In genomic region chr15:72272213-72272996, GRCh38 we compare ENCODE assay signal across 8 cellular contexts. TPM values are rescaled to one million over a fixed set of nuclear protein-coding genes. Genes with fewer than 3 reads are reported as not detected.
DNase-seq lines count a peak whose midpoint lies in the region; ATAC-seq and TF ChIP-seq lines count a peak whose summit lies in the region.

A gene with protein sequence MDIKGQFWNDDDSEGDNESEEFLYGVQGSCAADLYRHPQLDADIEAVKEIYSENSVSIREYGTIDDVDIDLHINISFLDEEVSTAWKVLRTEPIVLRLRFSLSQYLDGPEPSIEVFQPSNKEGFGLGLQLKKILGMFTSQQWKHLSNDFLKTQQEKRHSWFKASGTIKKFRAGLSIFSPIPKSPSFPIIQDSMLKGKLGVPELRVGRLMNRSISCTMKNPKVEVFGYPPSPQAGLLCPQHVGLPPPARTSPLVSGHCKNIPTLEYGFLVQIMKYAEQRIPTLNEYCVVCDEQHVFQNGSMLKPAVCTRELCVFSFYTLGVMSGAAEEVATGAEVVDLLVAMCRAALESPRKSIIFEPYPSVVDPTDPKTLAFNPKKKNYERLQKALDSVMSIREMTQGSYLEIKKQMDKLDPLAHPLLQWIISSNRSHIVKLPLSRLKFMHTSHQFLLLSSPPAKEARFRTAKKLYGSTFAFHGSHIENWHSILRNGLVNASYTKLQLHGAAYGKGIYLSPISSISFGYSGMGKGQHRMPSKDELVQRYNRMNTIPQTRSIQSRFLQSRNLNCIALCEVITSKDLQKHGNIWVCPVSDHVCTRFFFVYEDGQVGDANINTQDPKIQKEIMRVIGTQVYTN (minus strand): TSS chr15:72272554. CDS start chr15:72267477, 5,077 bp downstream.

- peak within 1 kb of the TSS; percentile 83 to 89 (median 83) for H3K4me3 Mint-ChIP-seq in T-cell

- H3K4me3 ChIP-seq in heart right ventricle (peak within 1 kb of the TSS; percentile 77 to 95 (median 90)), upper lobe of right lung (peak within 1 kb of the TSS; percentile 91)

- H3K4me1 ChIP-seq in heart right ventricle (peaks cover 0 to 32% (median 26%) of the 10 kb centered on the region in 9 donors), upper lobe of right lung (peaks cover 29% of the 10 kb centered on the region)

- 0% methylated on average over 80 to 82 of the region's 82 CpGs for WGBS in heart right ventricle, 2 donors

- CTCF ChIA-PET in T-cell (lab: Charles Lee), result interaction anchor here in 1 of 2 donors (1.0 to 2.4 kb wide), 3 partner anchors 44 to 72 kb away, joined by 3 to 18 read pairs (median 5); no protein-coding TSS in a partner anchor

- H3K36me3 ChIP-seq in heart right ventricle, result peaks cover 0 to 30% (median 7%) of the 10 kb centered on the region in 9 donors
- H3K36me3 ChIP-seq in upper lobe of right lung, result peaks cover 12% of the 10 kb centered on the region

- peak within 1 kb of the TSS; percentile 93 to 95 for H3K27ac Mint-ChIP-seq in T-cell

- H3K27ac ChIP-seq in heart right ventricle, result peak within 1 kb of the TSS; percentile 37 to 98 (median 94)
- H3K27ac ChIP-seq in upper lobe of right lung, result peak within 1 kb of the TSS; percentile 90

- POLR2A ChIA-PET in T-cell (lab: Charles Lee), result interaction anchor here in 1 of 2 donors (0.9 kb wide), 1 partner anchor 35 kb away, joined by 4 read pairs; no protein-coding TSS in a partner anchor

- TF ChIP-seq CTCF in GM12874 (IDR thresholded peaks at IDR 0.05; ENCODE audit: insufficient read depth, low read depth, low read length) (peak; percentile 61), heart right ventricle (IDR thresholded peaks at IDR 0.05) (peak; percentile 34 to 88 (median 72)), upper lobe of right lung (IDR thresholded peaks at IDR 0.05) (peak; percentile 69)

- peak; percentile 96 for DNase-seq in NCI-H1436 (lab: John Stamatoyannopoulos, UW)
- peak; percentile 95 to 100 (median 98) for DNase-seq in T-cell
- DNase-seq in amniotic epithelial cell (ENCODE audit: low read depth), result peak; percentile 98
- DNase-seq in heart right ventricle, result peak; percentile 98 to 99
- peak; percentile 100 for DNase-seq in posterior vena cava (ENCODE audit: low spot score)
- DNase-seq in upper lobe of right lung, result peak; percentile 100

- peak; percentile 94 for ATAC-seq in HG02763 (IDR thresholded peaks at IDR 0.05; ENCODE audit: unreplicated experiment)
- peak; percentile 94 to 97 (median 96) for ATAC-seq in T-cell (replicated peaks in 1 of 4)
- ATAC-seq in heart right ventricle, result peak; percentile 99 to 100 (median 100)
- peak; percentile 99 for ATAC-seq in upper lobe of right lung

- no peaks in the 10 kb centered on the region for H3K27me3 Mint-ChIP-seq in T-cell

- H3K4me1 Mint-ChIP-seq in T-cell, result peaks cover 41 to 49% (median 43%) of the 10 kb centered on the region in 3 donors

- H3K9me3 ChIP-seq in heart right ventricle (no peaks in the 10 kb centered on the region), upper lobe of right lung (no peaks in the 10 kb centered on the region)

- H3K36me3 Mint-ChIP-seq in T-cell, result peaks cover 11% of the 10 kb centered on the region

- no peaks in the 10 kb centered on the region for H3K9me3 Mint-ChIP-seq in T-cell

- intact Hi-C loops in heart right ventricle (cut with DNase I) (loop anchor here in 7 of 10 donors (1.0 to 10.0 kb wide), 6 partner anchors 40 to 70 kb away; partner anchors contain the start of gene PKM (in 4 of the 7)), posterior vena cava (cut with DNase I) (loop anchor here in 1 of 2 donors (5.0 kb wide), 1 partner anchor 155 kb away; the partner anchor contains the start of genes MYO9A and SENP8), upper lobe of right lung (cut with DNase I) (no loop called here)

- H3K27me3 ChIP-seq in heart right ventricle (no peaks in the 10 kb centered on the region), upper lobe of right lung (no peaks in the 10 kb centered on the region)

RNA-seq across cellular contexts. Expression of the gene that starts here (rescaled TPM):
- 100 to 1,000 TPM in 3 of 5 donors, 10 to 100 TPM in 2; 94.4 to 132 (median 101) TPM for total RNA-seq in T-cell
- 10 to 100 TPM; 28.2 to 53.5 (median 37.6) TPM for total RNA-seq in heart right ventricle
- polyA plus RNA-seq in heart right ventricle, result 100 to 1,000 TPM in 1 of 2 donors, 10 to 100 TPM in 1; 28.5 to 113 TPM
- total RNA-seq in posterior vena cava, result 10 to 100 TPM; 37.6 to 57.0 TPM
- total RNA-seq in upper lobe of right lung, result 87.9 TPM

Comparison
In these comparisons a context has a peak if more than half of its experiments do, and no peak if none do; other contexts are left out.
1. Peak in every context shown above with its lines: DNase-seq, ATAC-seq, H3K4me3 ChIP-seq and H3K27ac ChIP-seq.